ENCODE assay signal across 10 cellular contexts in genomic region chr11:131914299-131914902, GRCh38.
DNase-seq lines count a peak whose midpoint lies in the region; ATAC-seq and TF ChIP-seq lines count a peak whose summit lies in the region.
"Had no signal": no experiment of that assay in that cellular context is flagged by ENCODE, and none has a peak within 500 bp of the region (broad histone marks: within the 10 kb centered on the region; RNA-seq: fewer than 3 reads in every experiment).

No MANE protein-coding gene starts in this region.

- no peak overlapping the region for H3K27ac Mint-ChIP-seq in MCF 10A (ENCODE audit: low read depth, unreplicated experiment)
- H3K27ac Mint-ChIP-seq in type B pancreatic cell: no peak overlapping the region
- H3K27ac Mint-ChIP-seq: CD4-positive, CD25-positive, alpha-beta regulatory T cell; T-helper 1 cell treated with Interleukin-12 subunit alpha and Interleukin-12 subunit beta and Interleukin-4 antibody, amounts not matched to agents 30 μg/mL and 1 μg/mL, for 36 hours had no signal

- H3K36me3 Mint-ChIP-seq in MCF 10A (ENCODE audit: insufficient read depth, unreplicated experiment) (no peaks in the 10 kb centered on the region), type B pancreatic cell (no peaks in the 10 kb centered on the region)
- H3K36me3 Mint-ChIP-seq: CD4-positive, CD25-positive, alpha-beta regulatory T cell had no signal

- POLR2A ChIA-PET in MCF 10A (lab: Yijun Ruan, JAX): no interaction called here

- no peaks in the 10 kb centered on the region for H3K9me3 ChIP-seq in mammary epithelial cell (replicated peaks; ENCODE audit: insufficient read depth, low read length)

- H3K4me1 Mint-ChIP-seq in MCF 10A (ENCODE audit: insufficient read depth, unreplicated experiment) (no peaks in the 10 kb centered on the region), type B pancreatic cell (ENCODE audit: unreplicated experiment) (peaks cover 10% of the 10 kb centered on the region)
- H3K4me1 Mint-ChIP-seq: CD4-positive, CD25-positive, alpha-beta regulatory T cell had no signal

- 90% methylated on average over 4 of the region's 4 CpGs for WGBS in mammary epithelial cell (ENCODE audit: low coverage, missing lambda C conversion rate)

- H3K9ac ChIP-seq in mammary epithelial cell (ENCODE audit: insufficient read depth, low read length): no peak overlapping the region

- peaks cover 23% of the 10 kb centered on the region for H3K4me1 ChIP-seq in mammary epithelial cell (ENCODE audit: insufficient read depth, low read length)

- H2AFZ ChIP-seq in mammary epithelial cell (ENCODE audit: low read depth, low read length): no peak overlapping the region

- TF ChIP-seq CTCF in mammary epithelial cell (conservative IDR thresholded peaks at IDR 0.05 in 1 of 2, IDR thresholded peaks at IDR 0.05 in 1 of 2; ENCODE audit: extremely low read depth in 1 of 2, insufficient read depth in 1 of 2, low read depth in 1 of 2, low read length in 2 of 2) (peak; percentile 33 to 58), MCF 10A (IDR thresholded peaks at IDR 0.05; ENCODE audit: unreplicated experiment) (no peak), fibroblast of the aortic adventitia (IDR thresholded peaks at IDR 0.05; ENCODE audit: insufficient read depth, low read length) (peak; percentile 62), type B pancreatic cell (conservative IDR thresholded peaks at IDR 0.05) (peak; percentile 60)

- H3K79me2 ChIP-seq in mammary epithelial cell (ENCODE audit: insufficient read depth, low read length): peaks cover 96% of the 10 kb centered on the region

- H3K4me3 ChIP-seq in mammary epithelial cell (replicated peaks in 1 of 3; ENCODE audit: insufficient read depth in 1 of 3, low read depth in 2 of 3, low read length in 3 of 3) (no peak overlapping the region), fibroblast of the aortic adventitia (ENCODE audit: low read depth, low read length) (no peak overlapping the region)

- no peaks in the 10 kb centered on the region for H3K36me3 ChIP-seq in mammary epithelial cell (ENCODE audit: insufficient read depth, low read length)

- H3K4me3 Mint-ChIP-seq in MCF 10A (ENCODE audit: unreplicated experiment): no peak overlapping the region
- peak overlapping the region; percentile 40 for H3K4me3 Mint-ChIP-seq in type B pancreatic cell
- H3K4me3 Mint-ChIP-seq: CD4-positive, CD25-positive, alpha-beta regulatory T cell; T-helper 1 cell treated with Interleukin-12 subunit alpha and Interleukin-12 subunit beta and Interleukin-4 antibody, amounts not matched to agents 30 μg/mL and 1 μg/mL, for 36 hours had no signal

- BruUV-seq in mammary epithelial cell (replicated peaks; lab: Mats Ljungman, UMichigan) (no TSS peak), MCF 10A (replicated peaks; lab: Mats Ljungman, UMichigan) (no TSS peak)

- no peak overlapping the region for H3K27ac ChIP-seq in mammary epithelial cell (ENCODE audit: insufficient read depth, low read depth, low read length)

- peaks cover 55% of the 10 kb centered on the region for H3K9me3 Mint-ChIP-seq in MCF 10A (ENCODE audit: unreplicated experiment)
- H3K9me3 Mint-ChIP-seq in type B pancreatic cell: no peaks in the 10 kb centered on the region
- H3K9me3 Mint-ChIP-seq: T-helper 1 cell treated with Interleukin-12 subunit alpha and Interleukin-12 subunit beta and Interleukin-4 antibody, amounts not matched to agents 30 μg/mL and 1 μg/mL, for 36 hours had no signal

- dilution Hi-C loops in mammary epithelial cell (cut with HindIII; ENCODE audit: low sequenced_read_pairs): loop anchor here (5.0 kb wide), 1 partner anchor 52 kb away; no protein-coding TSS in a partner anchor

- intact Hi-C loops in mammary epithelial cell (cut with micrococcal nuclease) (loop anchor here (1.0 to 5.0 kb wide), 4 partner anchors 114 to 244 kb away; no protein-coding TSS in a partner anchor), MCF 10A (cut with micrococcal nuclease) (no loop called here)

- H3K27me3 Mint-ChIP-seq in MCF 10A (ENCODE audit: insufficient read depth, unreplicated experiment) (no peaks in the 10 kb centered on the region), type B pancreatic cell (peaks cover 70% of the 10 kb centered on the region)

- H3K27me3 ChIP-seq in mammary epithelial cell (ENCODE audit: insufficient read depth, low read length): no peaks in the 10 kb centered on the region

- CTCF ChIA-PET in mammary epithelial cell (lab: Charles Lee; ENCODE audit: low non-redundant PET) (interaction anchor here (1.3 kb wide), 1 partner anchor 213 kb away, joined by 14 read pairs; no protein-coding TSS in a partner anchor), MCF 10A (lab: Yijun Ruan, JAX) (interaction anchor here (0.7 kb wide), 1 partner anchor 99 kb away, joined by 3 read pairs; no protein-coding TSS in a partner anchor)

- DNase-seq in mammary epithelial cell (no peak), MCF 10A (ENCODE audit: unreplicated experiment) (no peak), SK-MEL-5 (ENCODE audit: low read depth, low spot score) (peak; percentile 39), fibroblast of the aortic adventitia (ENCODE audit: low read depth) (peak; percentile 65), type B pancreatic cell (ENCODE audit: extremely low spot score, unreplicated experiment) (no peak)
- DNase-seq in stimulated activated CD4-positive, alpha-beta T cell treated with anti-CD3 and anti-CD28 coated beads, Interleukin-4, amount 100 ng/mL, for 4 hours: no peak
- DNase-seq: CD4-positive, CD25-positive, alpha-beta regulatory T cell had no signal

- in situ Hi-C loops in mammary epithelial cell (cut with MboI; ENCODE audit: low sequenced_read_pairs in 2 of 2): loop anchor here (5.0 to 10.0 kb wide), 3 partner anchors 50 to 213 kb away; no protein-coding TSS in a partner anchor
- in situ Hi-C loops in SK-MEL-5 (cut with HindIII; ENCODE audit: low pct_unique_long_range_greater_than_20kb, low sequenced_read_pairs): no loop called here

- H3K4me2 ChIP-seq in mammary epithelial cell (ENCODE audit: insufficient read depth, low read depth, low read length): no peak overlapping the region

- ATAC-seq in GM19324 (IDR thresholded peaks at IDR 0.05; ENCODE audit: low FRiP score, unreplicated experiment): no peak
- no peak for ATAC-seq in GM19455 (IDR thresholded peaks at IDR 0.05; ENCODE audit: unreplicated experiment)

- no peaks in the 10 kb centered on the region for H4K20me1 ChIP-seq in mammary epithelial cell (ENCODE audit: insufficient read depth, low read length)

Comparison
In these comparisons a context has a peak if more than half of its experiments do, and no peak if none do; other contexts are left out.
1. DNase-seq: peak in SK-MEL-5 (single experiment) and fibroblast of the aortic adventitia (single experiment); none in mammary epithelial cell (single experiment), MCF 10A (single experiment), type B pancreatic cell (single experiment) and stimulated activated CD4-positive, alpha-beta T cell treated with anti-CD3 and anti-CD28 coated beads, Interleukin-4, amount 100 ng/mL, for 4 hours (0 of 2).